22 cellular contexts compared by ENCODE assay signal in the genomic region with DNA sequence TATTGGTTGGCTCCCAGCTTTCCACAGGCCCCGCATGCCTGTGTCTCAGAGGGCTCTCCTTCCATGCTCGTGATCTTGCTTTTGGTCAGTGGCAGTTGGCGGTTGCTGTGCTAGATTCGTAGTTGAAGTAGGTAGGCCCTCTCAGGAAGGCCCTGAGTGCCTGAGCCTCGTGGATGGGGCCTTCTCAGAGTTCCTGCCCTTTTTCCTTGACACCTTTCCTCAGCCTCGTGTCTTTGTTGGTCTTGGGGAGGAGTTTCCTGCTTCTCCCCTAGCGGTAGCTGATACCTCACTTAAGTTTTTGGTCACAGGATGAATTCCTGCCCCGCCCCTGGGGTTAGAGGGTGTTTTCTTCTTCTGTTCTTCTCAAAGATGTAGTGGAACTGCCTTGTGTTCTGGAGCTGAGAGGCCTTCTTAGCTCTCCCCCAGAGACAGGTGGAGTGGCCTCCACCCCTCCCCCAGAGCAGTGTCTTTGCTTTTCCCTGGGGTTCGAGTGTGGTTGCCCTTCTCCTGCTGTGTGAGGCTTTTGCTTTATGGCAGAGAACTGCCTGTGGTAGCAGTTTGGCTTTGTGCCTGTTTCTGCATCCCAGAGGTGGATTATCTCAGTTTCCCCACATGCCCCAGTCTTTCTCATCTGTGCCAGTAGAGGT.
"Had no signal": no experiment of that assay in that cellular context is flagged by ENCODE, and none has a peak within 500 bp of the region (broad histone marks: within the 10 kb centered on the region; RNA-seq: fewer than 3 reads in every experiment).

No MANE protein-coding gene starts in this region.

- DNase-seq: activated B cell treated with CpG ODN at 0.5 μM for 24 hours; activated CD4-positive, alpha-beta T cell treated with anti-CD3 and anti-CD28 coated beads, Interleukin-2, amount 50 U/mL, for 1 hour; activated CD8-positive, alpha-beta T cell treated with anti-CD3 and anti-CD28 coated beads for 36 hours; activated naive CD4-positive, alpha-beta T cell; activated T-cell treated with anti-CD3 and anti-CD28 coated beads, Interleukin-2, amount 50 U/mL, for 4 hours; head of caudate nucleus; hippocampal formation; immature natural killer cell; kidney; left colon; mammary epithelial cell; nucleus accumbens; pancreas; spleen; stimulated activated naive CD8-positive, alpha-beta T cell treated with anti-CD3 and anti-CD28 coated beads, Interleukin-15, Interleukin-2, amounts not matched to agents 100 U/mL and 50 U/mL, for 24 hours; testis; transverse colon had no signal

- H3K4me1 ChIP-seq: ascending aorta, gastroesophageal sphincter, pancreas, spleen, testis, transverse colon had no signal

- H3K4me3 ChIP-seq: ascending aorta, gastroesophageal sphincter, pancreas, spleen, testis, transverse colon had no signal

- H3K27ac Mint-ChIP-seq: activated B cell treated with CpG ODN at 0.5 μM for 24 hours; activated CD8-positive, alpha-beta T cell treated with anti-CD3 and anti-CD28 coated beads for 36 hours; activated naive CD8-positive, alpha-beta T cell; brain; immature natural killer cell had no signal

- H3K4me3 Mint-ChIP-seq: activated B cell treated with CpG ODN at 0.5 μM for 24 hours; activated CD8-positive, alpha-beta T cell treated with anti-CD3 and anti-CD28 coated beads for 36 hours; activated naive CD8-positive, alpha-beta T cell; activated T-cell treated with anti-CD3 and anti-CD28 coated beads, Interleukin-2, amount 50 U/mL, for 4 hours; brain; immature natural killer cell had no signal

- H3K9me3 Mint-ChIP-seq: activated B cell treated with CpG ODN at 0.5 μM for 24 hours; activated CD8-positive, alpha-beta T cell treated with anti-CD3 and anti-CD28 coated beads for 36 hours; activated T-cell treated with anti-CD3 and anti-CD28 coated beads, Interleukin-2, amount 50 U/mL, for 4 hours; immature natural killer cell had no signal

- H3K36me3 ChIP-seq: ascending aorta, pancreas, spleen, transverse colon had no signal

- H3K27ac ChIP-seq: ascending aorta, gastroesophageal sphincter, pancreas, spleen, testis, transverse colon had no signal

- H3K4me1 Mint-ChIP-seq: activated B cell treated with CpG ODN at 0.5 μM for 24 hours had no signal

- H3K27me3 ChIP-seq: ascending aorta, gastroesophageal sphincter, pancreas, spleen, testis, transverse colon had no signal

- H3K27me3 Mint-ChIP-seq: activated B cell treated with CpG ODN at 0.5 μM for 24 hours; activated CD8-positive, alpha-beta T cell treated with anti-CD3 and anti-CD28 coated beads for 36 hours; activated naive CD8-positive, alpha-beta T cell; brain had no signal

- H3K9me3 ChIP-seq: ascending aorta, gastroesophageal sphincter, pancreas, spleen, testis, transverse colon had no signal

- ATAC-seq: activated CD8-positive, alpha-beta T cell treated with anti-CD3 and anti-CD28 coated beads for 36 hours; activated T-cell treated with anti-CD3 and anti-CD28 coated beads, Interleukin-2, amount 50 U/mL, for 4 hours; gastroesophageal sphincter; left colon; pancreas; right cardiac atrium; stimulated activated naive CD8-positive, alpha-beta T cell treated with anti-CD3 and anti-CD28 coated beads, Interleukin-15, Interleukin-2, amounts not matched to agents 100 U/mL and 50 U/mL, for 24 hours had no signal
